In genomic region chr4:70895405-70895804, GRCh38 we compare ENCODE assay signal across 10 cellular contexts. TPM values are rescaled to one million over a fixed set of nuclear protein-coding genes. Genes with fewer than 3 reads are reported as not detected.
DNase-seq lines count a peak whose midpoint lies in the region; ATAC-seq and TF ChIP-seq lines count a peak whose summit lies in the region.
"Had no signal": no experiment of that assay in that cellular context is flagged by ENCODE, and none has a peak within 500 bp of the region (broad histone marks: within the 10 kb centered on the region; RNA-seq: fewer than 3 reads in every experiment).

No MANE protein-coding gene starts in this region.

- H3K27ac ChIP-seq in GM23248 (no peak overlapping the region), heart right ventricle (peak overlapping the region in 9 of 10 donors; percentile 31 to 80 (median 55)), testis (no peak overlapping the region)

- H3K9ac ChIP-seq in GM23248 = no peak overlapping the region

- in situ Hi-C loops in GM23248 (cut with MboI) = no loop called here

- intact Hi-C loops in heart right ventricle (cut with DNase I) (loop anchor here in 1 of 10 donors (5.0 kb wide), 1 partner anchor 53 kb away; no protein-coding TSS in a partner anchor), testis (cut with DNase I; ENCODE audit: low total_unique reads) (no loop called here)

- no peak overlapping the region for H3K27ac Mint-ChIP-seq in stimulated activated effector memory CD8-positive, alpha-beta T cell treated with anti-CD3 and anti-CD28 coated beads, Interleukin-12 subunit alpha, Interleukin-12 subunit beta, amount 100 ng/mL, for 72 hours
- H3K27ac Mint-ChIP-seq: IgD-negative memory B cell, T-helper 17 cell had no signal

- no peak for TF ChIP-seq CTCF in heart right ventricle (IDR thresholded peaks at IDR 0.05)
- no peak for TF ChIP-seq CTCF in retinal pigment epithelial cell (conservative IDR thresholded peaks at IDR 0.05; ENCODE audit: low read depth, low read length)
- no peak for TF ChIP-seq CTCF in testis (IDR thresholded peaks at IDR 0.05)

- H3K79me2 ChIP-seq in GM23248 (ENCODE audit: insufficient read depth) = no peaks in the 10 kb centered on the region

- no peak overlapping the region for H2AFZ ChIP-seq in GM23248

- no peaks in the 10 kb centered on the region for H3K4me1 Mint-ChIP-seq in stimulated activated effector memory CD8-positive, alpha-beta T cell treated with anti-CD3 and anti-CD28 coated beads, Interleukin-12 subunit alpha, Interleukin-12 subunit beta, amount 100 ng/mL, for 72 hours
- H3K4me1 Mint-ChIP-seq: IgD-negative memory B cell, T-helper 17 cell had no signal

- H3K9me2 ChIP-seq in GM23248 (ENCODE audit: insufficient read depth) = no peaks in the 10 kb centered on the region

- no peaks in the 10 kb centered on the region for H3K9me3 Mint-ChIP-seq in stimulated activated effector memory CD8-positive, alpha-beta T cell treated with anti-CD3 and anti-CD28 coated beads, Interleukin-12 subunit alpha, Interleukin-12 subunit beta, amount 100 ng/mL, for 72 hours
- H3K9me3 Mint-ChIP-seq: IgD-negative memory B cell had no signal

- WGBS in GM23248 (ENCODE audit: low coverage in 1 of 2, low lambda C conversion rate in 2 of 2, missing lambda C conversion rate in 2 of 2), 2 experiments = 36% methylated on average over 2 of the region's 2 CpGs
- WGBS in heart right ventricle, 2 donors = 25 to 37% methylated on average over 2 of the region's 2 CpGs
- WGBS in testis, 2 donors = 55 to 60% methylated on average over 2 of the region's 2 CpGs

- no peak overlapping the region for H3K4me3 Mint-ChIP-seq in stimulated activated effector memory CD8-positive, alpha-beta T cell treated with anti-CD3 and anti-CD28 coated beads, Interleukin-12 subunit alpha, Interleukin-12 subunit beta, amount 100 ng/mL, for 72 hours
- H3K4me3 Mint-ChIP-seq: IgD-negative memory B cell, T-helper 17 cell had no signal

- DNase-seq in GM23248 (peak; percentile 43), RPMI7951 (ENCODE audit: low read depth) (peak; percentile 54), heart right ventricle (peak in 1 of 2 donors; percentile 42), retinal pigment epithelial cell (ENCODE audit: low read depth) (peak; percentile 88), testis (no peak)
- DNase-seq in stimulated activated effector memory CD8-positive, alpha-beta T cell treated with anti-CD3 and anti-CD28 coated beads, Interleukin-12 subunit alpha, Interleukin-12 subunit beta, amount 100 ng/mL, for 72 hours (ENCODE audit: low spot score in 2 of 2) = no peak
- DNase-seq: stomach, T-helper 17 cell had no signal

- H3K9me3 ChIP-seq in GM23248 (ENCODE audit: low read depth) (no peaks in the 10 kb centered on the region), heart right ventricle (no peaks in the 10 kb centered on the region), testis (no peaks in the 10 kb centered on the region)
- H3K9me3 ChIP-seq: stomach had no signal

- no peaks in the 10 kb centered on the region for H3K4me1 ChIP-seq in GM23248 (ENCODE audit: insufficient read depth)
- peaks cover 0 to 25% (median 14%) of the 10 kb centered on the region in 9 donors for H3K4me1 ChIP-seq in heart right ventricle
- H3K4me1 ChIP-seq in testis = peaks cover 6% of the 10 kb centered on the region

- H4K20me1 ChIP-seq in GM23248 (ENCODE audit: insufficient read depth) = no peaks in the 10 kb centered on the region

- TF ChIP-seq POLR2A in testis (IDR thresholded peaks at IDR 0.05) = no peak

- H3K27me3 ChIP-seq in GM23248 (replicated peaks; ENCODE audit: insufficient read depth) (no peaks in the 10 kb centered on the region), heart right ventricle (no peaks in the 10 kb centered on the region), testis (no peaks in the 10 kb centered on the region)
- H3K27me3 ChIP-seq: stomach had no signal

- H3K36me3 ChIP-seq in GM23248 (ENCODE audit: low read depth) (no peaks in the 10 kb centered on the region), heart right ventricle (no peaks in the 10 kb centered on the region), testis (ENCODE audit: low read depth, missing control alignments) (no peaks in the 10 kb centered on the region)
- H3K36me3 ChIP-seq: stomach had no signal

- ATAC-seq in heart right ventricle = peak; percentile 71 to 94 (median 92)
- ATAC-seq in stimulated activated effector memory CD8-positive, alpha-beta T cell treated with anti-CD3 and anti-CD28 coated beads, Interleukin-12 subunit alpha, Interleukin-12 subunit beta, amount 100 ng/mL, for 72 hours = no peak
- ATAC-seq in GM21526 (IDR thresholded peaks at IDR 0.05; ENCODE audit: low FRiP score, unreplicated experiment) = no peak
- ATAC-seq: T-helper 17 cell had no signal

- H3F3A ChIP-seq in GM23248 (ENCODE audit: insufficient read depth) = no peaks in the 10 kb centered on the region

- H3K4me2 ChIP-seq in GM23248 (ENCODE audit: unreplicated experiment) = no peak overlapping the region

- no peaks in the 10 kb centered on the region for H3K36me3 Mint-ChIP-seq in stimulated activated effector memory CD8-positive, alpha-beta T cell treated with anti-CD3 and anti-CD28 coated beads, Interleukin-12 subunit alpha, Interleukin-12 subunit beta, amount 100 ng/mL, for 72 hours
- H3K36me3 Mint-ChIP-seq: IgD-negative memory B cell had no signal

- no peak overlapping the region for H3K4me3 ChIP-seq in GM23248
- H3K4me3 ChIP-seq in heart right ventricle = no peak overlapping the region
- no peak overlapping the region for H3K4me3 ChIP-seq in retinal pigment epithelial cell (ENCODE audit: low read length)
- H3K4me3 ChIP-seq in testis = no peak overlapping the region
- H3K4me3 ChIP-seq: stomach had no signal

RNA-seq across cellular contexts. Expression of gene MOB1B, which starts 6.8 kb away (rescaled TPM):
- 10.2 and 11.6 TPM in 2 replicates for total RNA-seq in GM23248 (2014; rRNA removed; shearing (Covaris generic))
- polyA plus RNA-seq in GM23248 (2016; fragmentation: Nextera tagmentation; extraction: Ambion mirVana) (7.1 and 7.5 TPM in 2 replicates), heart right ventricle (1 to 10 TPM; 3.9 to 6.0 TPM), testis (ENCODE audit: insufficient read depth, low read depth, low replicate concordance) (8.9 TPM)
- total RNA-seq in RPMI7951 (2014; rRNA removed; shearing (Covaris generic)) = 6.7 and 7.4 TPM in 2 replicates
- total RNA-seq in heart right ventricle (10 to 100 TPM; 15.6 to 33.4 (median 20.3) TPM), testis (10 to 100 TPM; 15.0 to 16.4 TPM)

RNA-seq across cellular contexts. Expression of gene GRSF1, which starts 55.7 kb away (rescaled TPM):
- 118 and 147 TPM in 2 replicates for total RNA-seq in GM23248 (2014; rRNA removed; shearing (Covaris generic))
- polyA plus RNA-seq in GM23248 (2016; fragmentation: Nextera tagmentation; extraction: Ambion mirVana) (103 and 113 TPM in 2 replicates), heart right ventricle (10 to 100 TPM; 33.7 to 54.7 TPM), testis (ENCODE audit: insufficient read depth, low read depth, low replicate concordance) (70.2 TPM)
- total RNA-seq in RPMI7951 (2014; rRNA removed; shearing (Covaris generic)) = 82.0 and 94.3 TPM in 2 replicates
- total RNA-seq in heart right ventricle (100 to 1,000 TPM in 7 of 10 donors, 10 to 100 TPM in 3; 85.1 to 131 (median 101) TPM), testis (10 to 100 TPM; 59.8 to 66.8 TPM)

Comparison
In these comparisons a context has a peak if more than half of its experiments do, and no peak if none do; other contexts are left out.
1. DNase-seq: peak in GM23248 (single experiment), RPMI7951 (single experiment) and retinal pigment epithelial cell (single experiment); none in stimulated activated effector memory CD8-positive, alpha-beta T cell treated with anti-CD3 and anti-CD28 coated beads, Interleukin-12 subunit alpha, Interleukin-12 subunit beta, amount 100 ng/mL, for 72 hours (0 of 2) and testis (single experiment).
2. H3K27ac ChIP-seq: peak in heart right ventricle (9 of 10); none in GM23248 (single experiment) and testis (0 of 2).
3. ATAC-seq: peak in heart right ventricle (8 of 8); none in stimulated activated effector memory CD8-positive, alpha-beta T cell treated with anti-CD3 and anti-CD28 coated beads, Interleukin-12 subunit alpha, Interleukin-12 subunit beta, amount 100 ng/mL, for 72 hours (single experiment) and GM21526 (single experiment).